Comparison of ENCODE assay signal across 17 cellular contexts in the genomic region with DNA sequence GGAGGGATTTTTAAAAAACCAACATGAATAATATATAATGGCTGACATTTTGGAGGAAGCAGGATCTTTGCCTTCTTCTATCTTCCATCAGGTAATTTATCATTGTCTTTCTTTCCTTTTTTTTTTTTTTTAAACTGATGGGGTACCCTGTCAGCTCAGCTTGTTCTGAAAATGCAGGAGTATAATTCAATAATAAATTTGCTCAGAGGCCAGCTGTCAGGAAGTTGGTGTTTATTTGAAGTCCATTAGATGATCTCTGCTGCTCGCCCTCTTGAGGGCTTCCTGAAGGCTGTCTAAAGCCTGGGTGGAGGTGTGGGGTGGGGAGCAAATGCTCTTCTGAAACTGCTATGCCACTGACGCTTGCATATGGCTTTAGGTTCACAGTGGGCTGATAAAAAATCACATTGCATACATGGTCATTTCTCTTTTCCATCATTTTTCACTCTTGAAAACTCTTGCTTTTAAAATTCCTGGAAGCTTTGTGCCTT.
"Had no signal": no experiment of that assay in that cellular context is flagged by ENCODE, and none has a peak within 500 bp of the region (broad histone marks: within the 10 kb centered on the region; RNA-seq: fewer than 3 reads in every experiment).

No MANE protein-coding gene starts in this region.

- FAIRE-seq: endometrium, kidney, pancreas had no signal

- DNase-seq: activated CD4-positive, alpha-beta T cell treated with anti-CD3 and anti-CD28 coated beads for 1 hour; activated CD4-positive, alpha-beta T cell treated with anti-CD3 and anti-CD28 coated beads, Interleukin-2, amount 50 U/mL, for 4 hours; activated T-cell treated with anti-CD3 and anti-CD28 coated beads for 4 hours; cerebellar nuclear complex; cortex of kidney; erythroblast; gastrocnemius medialis; head of caudate nucleus; kidney; left lung; pancreas; stimulated activated CD4-positive, alpha-beta T cell treated with anti-CD3 and anti-CD28 coated beads, Interleukin-4, amount 100 ng/mL, for 24 hours; testis had no signal

- ATAC-seq: gastrocnemius medialis; left lung; natural killer cell treated with Interleukin-12 subunit alpha and Interleukin-12 subunit beta and Interleukin-15 and Interleukin-18, amount 100 ng/mL, for 72 hours; pancreas; sciatic nerve; stimulated activated effector memory CD8-positive, alpha-beta T cell treated with anti-CD3 and anti-CD28 coated beads, Interleukin-12 subunit alpha, Interleukin-12 subunit beta, amount 100 ng/mL, for 72 hours had no signal
